8 cellular contexts compared by ENCODE assay signal in the genomic region with DNA sequence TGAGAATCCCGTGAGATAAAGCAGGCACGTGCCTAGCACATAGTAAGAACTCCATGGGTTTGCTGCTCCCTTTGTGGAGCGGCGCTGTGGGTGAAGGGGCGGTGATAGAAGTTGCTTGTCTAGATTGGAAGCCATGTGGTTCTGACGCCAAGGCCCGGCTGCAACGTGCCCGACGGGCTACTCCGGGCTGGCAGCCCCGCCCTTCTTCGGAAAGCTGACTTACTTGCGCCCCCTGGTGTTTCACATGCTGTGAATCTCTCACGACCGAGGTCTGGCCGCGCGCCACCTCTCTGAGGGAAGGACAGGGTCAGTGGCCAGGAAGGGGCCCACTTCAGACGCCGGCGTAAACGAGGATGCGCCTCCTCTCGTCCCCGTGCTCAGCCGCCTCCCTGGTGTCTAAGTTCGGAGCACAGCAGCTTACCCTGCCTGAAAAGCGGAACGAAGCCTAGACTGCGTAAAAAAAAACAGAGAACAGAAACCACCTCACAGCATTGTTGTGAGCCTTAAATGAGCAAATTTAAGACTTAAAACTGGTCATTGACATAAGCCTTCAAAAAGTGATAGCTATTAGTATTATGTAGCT. TPM values are rescaled to one million over a fixed set of nuclear protein-coding genes. Genes with fewer than 3 reads are reported as not detected.
DNase-seq lines count a peak whose midpoint lies in the region; ATAC-seq, FAIRE-seq and TF ChIP-seq lines count a peak whose summit lies in the region.

No MANE protein-coding gene starts in this region.

- peak; percentile 91 for TF ChIP-seq RAD21 in HepG2 (CRISPR knock-in tag; IDR thresholded peaks at IDR 0.05)

- H3K4me3 ChIP-seq in HepG2 (replicated peaks in 1 of 3; ENCODE audit: insufficient read depth in 1 of 3, low read depth in 2 of 3, low read length in 3 of 3), result peak overlapping the region in 1 of 3 experiments; percentile 41; a peak in 2 of 6 replicates

- DNase-seq in NCI-H526 (lab: John Stamatoyannopoulos, UW) (peak; percentile 83 to 96), dedifferentiated amniotic fluid mesenchymal stem cell (ENCODE audit: extremely low spot score) (peak; percentile 95), HepG2 (ENCODE audit: low spot score) (peak; percentile 82)
- peak; percentile 83 for DNase-seq in activated CD4-positive, alpha-beta T cell treated with anti-CD3 and anti-CD28 coated beads, Interleukin-2, amount 50 U/mL, for 1 hour
- DNase-seq in stimulated activated CD4-positive, alpha-beta T cell treated with anti-CD3 and anti-CD28 coated beads, Interleukin-4, amount 100 ng/mL, for 1 hour, result peak; percentile 83

- TF ChIP-seq POLR2A in HepG2 (IDR thresholded peaks at IDR 0.05; ENCODE audit: insufficient read depth in 1 of 2, low read depth in 2 of 2, low read length in 2 of 2), result no peak

- H3K9me3 ChIP-seq in HepG2 (ENCODE audit: low read length), result no peaks in the 10 kb centered on the region

- peak overlapping the region; percentile 18 for H3K27ac ChIP-seq in C4-2B
- no peak overlapping the region for H3K27ac ChIP-seq in HepG2 (ENCODE audit: extremely low read length, insufficient read depth, low read length)

- H3K9ac ChIP-seq in HepG2 (ENCODE audit: insufficient read depth, low read depth, low read length), result 0 out of 2 replicates have a peak overlapping the region, but pooled peaks have one; percentile 1

- peaks cover 0 to 3% of the 10 kb centered on the region in 2 experiments; a peak in 1 of 5 replicates for H3K27me3 ChIP-seq in HepG2 (ENCODE audit: control insufficient read depth in 1 of 2, insufficient read depth in 2 of 2, low read length in 2 of 2)

- CTCF ChIA-PET in HepG2 (lab: Yijun Ruan, JAX; ENCODE audit: low intra/inter-chr PET ratio, low total read pairs), result interaction anchor here (0.9 to 3.1 kb wide), 5 partner anchors 70 to 107 kb away, joined by 3 to 66 read pairs (median 6); a partner anchor contains a TSS

- no peak overlapping the region for H2AFZ ChIP-seq in HepG2 (ENCODE audit: low read length)

- H3K36me3 ChIP-seq in HepG2 (replicated peaks in 1 of 2; ENCODE audit: control insufficient read depth in 1 of 2, insufficient read depth in 2 of 2, low read length in 2 of 2), result no peaks in the 10 kb centered on the region

- peak overlapping the region; percentile 77 for H3K4me2 ChIP-seq in HepG2 (ENCODE audit: low read depth, low read length)

- no peak for TF ChIP-seq EP300 in HepG2 (IDR thresholded peaks at IDR 0.05; ENCODE audit: low read depth in 2 of 2, low read length in 2 of 2)
- TF ChIP-seq EP300 in HepG2 (CRISPR knock-in tag; IDR thresholded peaks at IDR 0.05; ENCODE audit: borderline replicate concordance), result no peak

- H3K79me2 ChIP-seq in HepG2 (ENCODE audit: insufficient read depth, low read length), result no peaks in the 10 kb centered on the region

- ATAC-seq in GM19351 (IDR thresholded peaks at IDR 0.05; ENCODE audit: unreplicated experiment), result peak; percentile 91
- ATAC-seq in HG03469 (IDR thresholded peaks at IDR 0.05; ENCODE audit: unreplicated experiment), result peak; percentile 52
- ATAC-seq in HepG2, result peak; percentile 92

- WGBS in HepG2 (ENCODE audit: low lambda C conversion rate), result 7% methylated on average over 8 of the region's 31 CpGs

- H4K20me1 ChIP-seq in HepG2 (ENCODE audit: insufficient read depth, low read length), result no peaks in the 10 kb centered on the region

- TF ChIP-seq CTCF in C4-2B (conservative IDR thresholded peaks at IDR 0.05), result peak; percentile 92
- peak; percentile 98 for TF ChIP-seq CTCF in HepG2 (CRISPR knock-in tag; IDR thresholded peaks at IDR 0.05)

- no TSS peak for BruUV-seq in HepG2 (replicated peaks; lab: Mats Ljungman, UMichigan)

- in situ Hi-C loops in HepG2 (cut with HindIII; ENCODE audit: extremely low pct_ligation_motif_present, low pct_unique_long_range_greater_than_20kb), result no loop called here

- POLR2A ChIA-PET in HepG2 (lab: Yijun Ruan, JAX), result interaction anchor here (1.3 kb wide), 1 partner anchor 75 kb away, joined by 4 read pairs; no protein-coding TSS in a partner anchor

- intact Hi-C loops in HepG2 (cut with micrococcal nuclease; ENCODE audit: unreplicated experiment), result loop anchor here (1.0 kb wide), 1 partner anchor 75 kb away; no protein-coding TSS in a partner anchor

- peak; percentile 65 for FAIRE-seq in HepG2 (lab: Jason Lieb, UNC)

- H3K4me1 ChIP-seq in HepG2 (ENCODE audit: insufficient read depth, low read length), result peaks cover 33% of the 10 kb centered on the region

TF ChIP-seq in HepG2, 621 proteins besides CTCF, POLR2A, EP300 and RAD21 (continues in another document):
- TF ChIP-seq ZBTB38 (CRISPR knock-in tag; IDR thresholded peaks at IDR 0.05) (0 out of 2 replicates have a peak, but pooled peaks have one; percentile 27), MBD4 (IDR thresholded peaks at IDR 0.05; ENCODE audit: borderline replicate concordance, low read length) (no peak), ZNF672 (CRISPR knock-in tag; IDR thresholded peaks at IDR 0.05) (no peak), FOXA3 (CRISPR knock-in tag; IDR thresholded peaks at IDR 0.05) (peak; percentile 54; the same call in 1 of the 2 replicates), NONO (IDR thresholded peaks at IDR 0.05) (no peak), NONO (CRISPR knock-in tag; conservative IDR thresholded peaks at IDR 0.05) (peak; percentile 68; the same call in 1 of the 2 replicates), ZNF556 (CRISPR knock-in tag; IDR thresholded peaks at IDR 0.05; ENCODE audit: borderline replicate concordance) (0 out of 2 replicates have a peak, but pooled peaks have one; percentile 77), THYN1 (CRISPR knock-in tag; IDR thresholded peaks at IDR 0.05; ENCODE audit: borderline replicate concordance, low read depth) (no peak), ZBTB3 (CRISPR knock-in tag; IDR thresholded peaks at IDR 0.05; ENCODE audit: borderline replicate concordance, low read depth) (no peak), RFX5 (IDR thresholded peaks at IDR 0.05; ENCODE audit: low read depth, low read length) (no peak), CBX5 (CRISPR knock-in tag; IDR thresholded peaks at IDR 0.05; ENCODE audit: borderline replicate concordance) (no peak), SOX5 (CRISPR knock-in tag; IDR thresholded peaks at IDR 0.05; ENCODE audit: borderline replicate concordance) (peak; percentile 44; the same call in 1 of the 2 replicates), ZNF644 (CRISPR knock-in tag; IDR thresholded peaks at IDR 0.05; ENCODE audit: low read depth) (peak; percentile 30; the same call in 1 of the 2 replicates)
- TF ChIP-seq, protein P1, sequence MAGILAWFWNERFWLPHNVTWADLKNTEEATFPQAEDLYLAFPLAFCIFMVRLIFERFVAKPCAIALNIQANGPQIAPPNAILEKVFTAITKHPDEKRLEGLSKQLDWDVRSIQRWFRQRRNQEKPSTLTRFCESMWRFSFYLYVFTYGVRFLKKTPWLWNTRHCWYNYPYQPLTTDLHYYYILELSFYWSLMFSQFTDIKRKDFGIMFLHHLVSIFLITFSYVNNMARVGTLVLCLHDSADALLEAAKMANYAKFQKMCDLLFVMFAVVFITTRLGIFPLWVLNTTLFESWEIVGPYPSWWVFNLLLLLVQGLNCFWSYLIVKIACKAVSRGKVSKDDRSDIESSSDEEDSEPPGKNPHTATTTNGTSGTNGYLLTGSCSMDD (CRISPR knock-in tag; IDR thresholded peaks at IDR 0.05), result no peak
- TF ChIP-seq, protein P2, sequence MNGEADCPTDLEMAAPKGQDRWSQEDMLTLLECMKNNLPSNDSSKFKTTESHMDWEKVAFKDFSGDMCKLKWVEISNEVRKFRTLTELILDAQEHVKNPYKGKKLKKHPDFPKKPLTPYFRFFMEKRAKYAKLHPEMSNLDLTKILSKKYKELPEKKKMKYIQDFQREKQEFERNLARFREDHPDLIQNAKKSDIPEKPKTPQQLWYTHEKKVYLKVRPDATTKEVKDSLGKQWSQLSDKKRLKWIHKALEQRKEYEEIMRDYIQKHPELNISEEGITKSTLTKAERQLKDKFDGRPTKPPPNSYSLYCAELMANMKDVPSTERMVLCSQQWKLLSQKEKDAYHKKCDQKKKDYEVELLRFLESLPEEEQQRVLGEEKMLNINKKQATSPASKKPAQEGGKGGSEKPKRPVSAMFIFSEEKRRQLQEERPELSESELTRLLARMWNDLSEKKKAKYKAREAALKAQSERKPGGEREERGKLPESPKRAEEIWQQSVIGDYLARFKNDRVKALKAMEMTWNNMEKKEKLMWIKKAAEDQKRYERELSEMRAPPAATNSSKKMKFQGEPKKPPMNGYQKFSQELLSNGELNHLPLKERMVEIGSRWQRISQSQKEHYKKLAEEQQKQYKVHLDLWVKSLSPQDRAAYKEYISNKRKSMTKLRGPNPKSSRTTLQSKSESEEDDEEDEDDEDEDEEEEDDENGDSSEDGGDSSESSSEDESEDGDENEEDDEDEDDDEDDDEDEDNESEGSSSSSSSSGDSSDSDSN (CRISPR knock-in tag; IDR thresholded peaks at IDR 0.05), result peak; percentile 64; the same call in 1 of the 2 replicates

RNA-seq across cellular contexts. Expression of a gene that starts 42.6 kb away (rescaled TPM):
- 0.04 and 0.11 TPM in 2 replicates for total RNA-seq in HepG2 (2016; rRNA removed; fragmentation: Illumina TruSeq; extraction: Trizol)
- total RNA-seq in HepG2 (2016; cell fraction: cytosol; rRNA removed; fragmentation: Illumina TruSeq; extraction: Trizol; ENCODE audit: low read depth), result not detected in 2 replicates
- 0.13 and 0.17 TPM in 2 replicates for total RNA-seq in HepG2 (2016; cell fraction: insoluble cytoplasmic fraction; rRNA removed; fragmentation: Illumina TruSeq; extraction: Trizol)
- 0.06 and 0.07 TPM in 2 replicates for total RNA-seq in HepG2 (2016; cell fraction: membrane; rRNA removed; fragmentation: Illumina TruSeq; extraction: Trizol)
- total RNA-seq in HepG2 (2016; cell fraction: nucleus; rRNA removed; fragmentation: Illumina TruSeq; extraction: Trizol), result 0.41 and 0.68 TPM in 2 replicates
- 0.32 and 0.69 TPM in 2 replicates for polyA plus RNA-seq in HepG2 (2011; rRNA removed)
- 0.07 and 0.13 TPM in 2 replicates for polyA plus RNA-seq in HepG2 (2011; cell fraction: cytosol; rRNA removed)
- polyA plus RNA-seq in HepG2 (2011; cell fraction: nucleus; rRNA removed), result 2.2 and 2.5 TPM in 2 replicates
- polyA plus RNA-seq in HepG2 (2012), result 0.70 and 0.88 TPM in 2 replicates
- not detected in 2 replicates for polyA plus RNA-seq in HepG2 (2016; cell fraction: cytosol; fragmentation: Illumina TruSeq; extraction: Trizol; ENCODE audit: low read depth)
- 0.02 and 0.05 TPM in 2 replicates for polyA plus RNA-seq in HepG2 (2016; cell fraction: insoluble cytoplasmic fraction; fragmentation: Illumina TruSeq; extraction: Trizol; ENCODE audit: low read depth)
- polyA plus RNA-seq in HepG2 (2016; cell fraction: membrane; fragmentation: Illumina TruSeq; extraction: Trizol; ENCODE audit: low read depth), result 0.03 TPM in 1 of 2 replicates, not detected in the other
- 0.36 and 0.89 TPM in 2 replicates for polyA plus RNA-seq in HepG2 (2016; cell fraction: nucleus; fragmentation: Illumina TruSeq; extraction: Trizol; ENCODE audit: insufficient read depth, low read depth)
- 0.74 and 0.84 TPM in 2 replicates for polyA minus RNA-seq in HepG2 (2011; rRNA and poly(A)+ RNA removed; ENCODE audit: low replicate concordance)
- 0.09 and 0.20 TPM in 2 replicates for polyA minus RNA-seq in HepG2 (2011; cell fraction: cytosol; rRNA and poly(A)+ RNA removed)
- polyA minus RNA-seq in HepG2 (2011; cell fraction: nucleus; rRNA and poly(A)+ RNA removed), result 2.8 and 4.0 TPM in 2 replicates
